ENCODE assay signal across 8 cellular contexts in genomic region chr3:48918388-48919214, GRCh38. TPM values are rescaled to one million over a fixed set of nuclear protein-coding genes. Genes with fewer than 3 reads are reported as not detected.
DNase-seq lines count a peak whose midpoint lies in the region; ATAC-seq and TF ChIP-seq lines count a peak whose summit lies in the region.

Gene ARIH2 (plus strand): TSS chr3:48918842. CDS start chr3:48927559, 8,717 bp downstream.

- no peaks in the 10 kb centered on the region for H3K4me1 ChIP-seq in colonic mucosa

- peak within 1 kb of the TSS; percentile 98 for H3K27ac ChIP-seq in colonic mucosa
- peak within 1 kb of the TSS; percentile 96 for H3K27ac ChIP-seq in layer of hippocampus (ENCODE audit: low read depth, low read length)

- peak within 1 kb of the TSS; percentile 89 to 98 for H3K9ac ChIP-seq in colonic mucosa (ENCODE audit: low read depth in 2 of 2, low read length in 2 of 2)

- DNase-seq in AG20443 (ENCODE audit: low spot score) (peak; percentile 98), NCI-H524 (lab: John Stamatoyannopoulos, UW) (peak; percentile 84 to 94), colonic mucosa (peak; percentile 95)
- DNase-seq in activated CD4-positive, alpha-beta T cell treated with anti-CD3 and anti-CD28 coated beads for 4 hours, result peak; percentile 78 to 82
- peak; percentile 90 for DNase-seq in stimulated activated CD4-positive, alpha-beta T cell treated with anti-CD3 and anti-CD28 coated beads, Interleukin-1b, Interleukin-23, amount 100 ng/mL, for 48 hours

- peak within 1 kb of the TSS; percentile 87 for H3K4me3 ChIP-seq in colonic mucosa

- intact Hi-C loops in colonic mucosa (cut with DNase I), result loop anchor here (10.0 kb wide), 1 partner anchor 234 kb away; the partner anchor contains the start of gene NCKIPSD

- no peaks in the 10 kb centered on the region for H3K9me3 ChIP-seq in colonic mucosa

- H3K27me3 ChIP-seq in colonic mucosa, result no peaks in the 10 kb centered on the region
- H3K27me3 ChIP-seq in layer of hippocampus (ENCODE audit: control insufficient read depth, insufficient read depth, low read length), result no peaks in the 10 kb centered on the region

- ATAC-seq in GM18909 (IDR thresholded peaks at IDR 0.05; ENCODE audit: poor library complexity, unreplicated experiment) (peak; percentile 83), HG03175 (IDR thresholded peaks at IDR 0.05; ENCODE audit: unreplicated experiment) (peak; percentile 87)

- TF ChIP-seq CTCF in colonic mucosa (IDR thresholded peaks at IDR 0.05), result no peak

- no peaks in the 10 kb centered on the region for H3K36me3 ChIP-seq in colonic mucosa

RNA-seq across cellular contexts. Expression of gene ARIH2, which starts in this region (rescaled TPM):
- total RNA-seq in colonic mucosa, result 10 to 100 TPM; 55.6 to 77.4 TPM

Comparison
In these comparisons a context has a peak if more than half of its experiments do, and no peak if none do; other contexts are left out.
1. Peak in every context shown above with its lines: DNase-seq, ATAC-seq, H3K4me3 ChIP-seq and H3K27ac ChIP-seq.